ENCODE assay signal across 8 cellular contexts in genomic region chr4:107989537-107990386, GRCh38. TPM values are rescaled to one million over a fixed set of nuclear protein-coding genes. Genes with fewer than 3 reads are reported as not detected.
A peak's percentile ranks its signal among the peaks of the same experiment; 100 is the strongest.
DNase-seq lines count a peak whose midpoint lies in the region; TF ChIP-seq lines count a peak whose summit lies in the region.

TSS of gene HADH (plus strand) at chr4:107989889. CDS start at chr4:107989933, 44 bp downstream.

- peak within 1 kb of the TSS; percentile 70 for H3K4me3 ChIP-seq in HAP-1
- peak within 1 kb of the TSS; percentile 94 for H3K4me3 ChIP-seq in MM.1S (ENCODE audit: low read length)
- peak within 1 kb of the TSS; percentile 83 for H3K4me3 ChIP-seq in fibroblast of villous mesenchyme (ENCODE audit: low read depth, low read length)
- H3K4me3 ChIP-seq in stomach = peak within 1 kb of the TSS; percentile 61 to 88 (median 81)

- peaks cover 41% of the 10 kb centered on the region for H3K4me1 Mint-ChIP-seq in neural crest cell

- H3K36me3 Mint-ChIP-seq in neural crest cell (ENCODE audit: low read depth) = no peaks in the 10 kb centered on the region

- H3K27ac ChIP-seq in MM.1S (ENCODE audit: low read length) (peak within 1 kb of the TSS; percentile 57; the same call in 1 of the 2 replicates), stomach (peak within 1 kb of the TSS; percentile 86 to 95 (median 91))

- H3K9ac ChIP-seq in MM.1S (ENCODE audit: low read length) = peak within 1 kb of the TSS; percentile 94

- peaks cover 29% of the 10 kb centered on the region for H3K4me1 ChIP-seq in HAP-1
- H3K4me1 ChIP-seq in MM.1S (ENCODE audit: low read length) = peaks cover 37% of the 10 kb centered on the region
- peaks cover 36 to 69% (median 51%) of the 10 kb centered on the region in 4 donors for H3K4me1 ChIP-seq in stomach

- no peaks in the 10 kb centered on the region for H3K9me3 Mint-ChIP-seq in neural crest cell

- no peaks in the 10 kb centered on the region for H3K9me3 ChIP-seq in HAP-1
- H3K9me3 ChIP-seq in MM.1S (replicated peaks; ENCODE audit: insufficient read depth, low read length) = no peaks in the 10 kb centered on the region
- no peaks in the 10 kb centered on the region for H3K9me3 ChIP-seq in stomach

- H3K27me3 ChIP-seq in HAP-1 (ENCODE audit: low read depth) (no peaks in the 10 kb centered on the region), MM.1S (replicated peaks; ENCODE audit: insufficient read depth, low read length) (no peaks in the 10 kb centered on the region), stomach (no peaks in the 10 kb centered on the region)

- peaks cover 58% of the 10 kb centered on the region for H3K79me2 ChIP-seq in MM.1S (ENCODE audit: low read length)

- H4K20me1 ChIP-seq in MM.1S (ENCODE audit: insufficient read depth, low read length) = no peaks in the 10 kb centered on the region

- no peaks in the 10 kb centered on the region for H3K9me2 ChIP-seq in MM.1S (replicated peaks; ENCODE audit: insufficient read depth, low read length)

- TF ChIP-seq CTCF in MM.1S (IDR thresholded peaks at IDR 0.05; ENCODE audit: low read length) = no peak
- no peak for TF ChIP-seq CTCF in fibroblast of villous mesenchyme (IDR thresholded peaks at IDR 0.05; ENCODE audit: insufficient read depth, low read depth, low read length)
- TF ChIP-seq CTCF in neural crest cell (conservative IDR thresholded peaks at IDR 0.05) = no peak
- no peak for TF ChIP-seq CTCF in stomach (IDR thresholded peaks at IDR 0.05)

- peak within 1 kb of the TSS; percentile 96 for H2AFZ ChIP-seq in MM.1S (ENCODE audit: low read length)

- peak within 1 kb of the TSS; percentile 91 for H3K4me3 Mint-ChIP-seq in neural crest cell

- H3K27me3 Mint-ChIP-seq in neural crest cell (ENCODE audit: low read depth) = no peaks in the 10 kb centered on the region

- intact Hi-C loops in stomach (cut with DNase I; ENCODE audit: low total_unique reads) = no loop called here

- H3K36me3 ChIP-seq in HAP-1 (replicated peaks) = no peaks in the 10 kb centered on the region; the same call in 1 of the 2 replicates
- H3K36me3 ChIP-seq in MM.1S (replicated peaks; ENCODE audit: insufficient read depth, low read length) = no peaks in the 10 kb centered on the region
- no peaks in the 10 kb centered on the region for H3K36me3 ChIP-seq in stomach

- TF ChIP-seq EP300 in stomach (IDR thresholded peaks at IDR 0.05) = no peak

- DNase-seq in G401 (ENCODE audit: low spot score) (peak; percentile 95), HAP-1 (ENCODE audit: low spot score in 2 of 2) (peak; percentile 87 to 94), MM.1S (peak; percentile 97), SIG-M5 treated with dmso at 0.1 percent for 504 hours (lab: John Stamatoyannopoulos, UW; ENCODE audit: unreplicated experiment) (peak; percentile 84), activated gamma-delta T cell treated with Interleukin-2 at 50 U/mL for 16 hours (peak; percentile 92), fibroblast of villous mesenchyme (ENCODE audit: low read depth) (peak; percentile 89), neural crest cell (ENCODE audit: low read depth, low spot score) (peak; percentile 80), stomach (peak; percentile 97)

- in situ Hi-C loops in G401 (cut with HindIII; ENCODE audit: low sequenced_read_pairs) = no loop called here
- in situ Hi-C loops in HAP-1 (cut with MboI; ENCODE audit: low sequenced_read_pairs) = no loop called here

- peak in 2 of 4 donors; percentile 75 to 76 for TF ChIP-seq POLR2A in stomach (IDR thresholded peaks at IDR 0.05)

- H3K27ac Mint-ChIP-seq in neural crest cell (ENCODE audit: unreplicated experiment) = peak within 1 kb of the TSS; percentile 73

- H3K4me2 ChIP-seq in MM.1S (ENCODE audit: low read depth, low read length) = peak within 1 kb of the TSS; percentile 97

- 0 to 1% (median 0%) methylated on average over 25 to 78 of the region's 78 CpGs for WGBS in stomach, 5 donors

- H3F3A ChIP-seq in MM.1S (ENCODE audit: insufficient read depth, low read length) = peaks cover 11% of the 10 kb centered on the region; the same call in 1 of the 2 replicates

RNA-seq across cellular contexts. Expression of gene HADH, which starts in this region (rescaled TPM):
- total RNA-seq in G401 (2014; rRNA removed; shearing (Covaris generic)) = 56.0 and 61.8 TPM in 2 replicates
- total RNA-seq in fibroblast of villous mesenchyme = 9.3 and 11.2 TPM in 2 replicates
- 71.0 and 74.3 TPM in 2 replicates for total RNA-seq in neural crest cell
- 100 to 1,000 TPM in 2 of 5 donors, 10 to 100 TPM in 3; 51.6 to 118 (median 64.7) TPM for total RNA-seq in stomach
- polyA plus RNA-seq in stomach = 10 to 100 TPM; 59.6 to 70.3 (median 64.8) TPM

Comparison
In these comparisons a context has a peak if more than half of its experiments do, and no peak if none do; other contexts are left out.
1. Peak in every context shown above with its lines: DNase-seq, H3K4me3 ChIP-seq and H3K27ac ChIP-seq.